Comparison of ENCODE assay signal across 22 cellular contexts in the genomic region with DNA sequence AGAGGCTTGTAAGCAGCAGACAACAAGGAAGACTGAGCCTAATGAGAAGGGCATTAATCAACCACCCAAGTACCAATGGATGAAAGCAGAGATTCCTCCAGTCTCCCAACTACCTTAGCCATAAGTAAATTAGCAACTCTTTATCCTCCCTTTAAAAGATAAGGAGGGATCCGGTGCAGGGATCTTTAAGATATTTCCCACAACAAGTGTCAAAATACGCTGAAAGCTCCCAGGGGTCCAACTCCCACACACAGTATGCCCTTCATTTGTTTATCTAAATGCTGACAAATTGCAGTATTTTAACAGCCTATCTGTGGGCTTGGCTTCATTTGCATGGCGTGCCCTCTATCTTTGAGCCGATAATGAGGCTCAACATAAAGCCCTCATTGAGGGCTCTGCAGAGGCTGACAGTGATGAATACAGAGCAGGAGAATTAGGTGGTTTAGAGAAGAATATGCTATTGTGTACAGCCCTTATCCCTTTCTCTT.
A peak's percentile ranks its signal among the peaks of the same experiment; 100 is the strongest.
DNase-seq lines count a peak whose midpoint lies in the region; ATAC-seq, FAIRE-seq and TF ChIP-seq lines count a peak whose summit lies in the region.
"Had no signal": no experiment of that assay in that cellular context is flagged by ENCODE, and none has a peak within 500 bp of the region (broad histone marks: within the 10 kb centered on the region; RNA-seq: fewer than 3 reads in every experiment).

No MANE protein-coding gene starts in this region.

- no peak for FAIRE-seq in GM19239 (lab: Jason Lieb, UNC)
- FAIRE-seq: frontal cortex, urothelium cell line had no signal

- no peak for ATAC-seq in GM21717 (IDR thresholded peaks at IDR 0.05; ENCODE audit: unreplicated experiment)
- ATAC-seq: activated CD8-positive, alpha-beta T cell treated with anti-CD3 and anti-CD28 coated beads for 36 hours; left lobe of liver; T-cell had no signal

- H3K4me3 Mint-ChIP-seq in CD14-positive monocyte = no peak overlapping the region
- H3K4me3 Mint-ChIP-seq: activated CD8-positive, alpha-beta T cell treated with anti-CD3 and anti-CD28 coated beads for 36 hours; activated naive CD8-positive, alpha-beta T cell; T-cell had no signal

- no peaks in the 10 kb centered on the region for H3K36me3 Mint-ChIP-seq in CD14-positive monocyte
- H3K36me3 Mint-ChIP-seq: activated naive CD8-positive, alpha-beta T cell; T-cell had no signal

- H3K9me3 Mint-ChIP-seq in CD14-positive monocyte = peaks cover 0 to 3% (median 0%) of the 10 kb centered on the region in 7 donors
- H3K9me3 Mint-ChIP-seq: activated CD8-positive, alpha-beta T cell treated with anti-CD3 and anti-CD28 coated beads for 36 hours had no signal

- H3K27me3 ChIP-seq in HUES48 (ENCODE audit: control insufficient read depth, insufficient read depth, low read length) = peaks cover 4% of the 10 kb centered on the region; the same call in 1 of the 2 replicates
- peaks cover 55% of the 10 kb centered on the region for H3K27me3 ChIP-seq in NT2/D1 (ENCODE audit: insufficient read depth, insufficient read length)
- H3K27me3 ChIP-seq: sigmoid colon, stomach had no signal

- H3K27me3 Mint-ChIP-seq in CD14-positive monocyte (ENCODE audit: low read depth in 3 of 3) = peaks cover 3 to 11% (median 9%) of the 10 kb centered on the region in 3 donors
- H3K27me3 Mint-ChIP-seq: activated CD8-positive, alpha-beta T cell treated with anti-CD3 and anti-CD28 coated beads for 36 hours had no signal

- peak overlapping the region; percentile 40 for H3K27ac ChIP-seq in HUES48 (ENCODE audit: low read depth, low read length)
- H3K27ac ChIP-seq: sigmoid colon, stomach had no signal

- intact Hi-C loops in CD14-positive monocyte (cut with micrococcal nuclease) = no loop called here

- DNase-seq in NT2/D1 (ENCODE audit: low read depth, low spot score) (peak; percentile 38), iPS-NIHi7 (ENCODE audit: extremely low spot score) (peak; percentile 33), retina (peak; percentile 69), GM19239 (ENCODE audit: insufficient read length, low spot score) (no peak), CD14-positive monocyte (ENCODE audit: low spot score) (no peak)
- DNase-seq: activated CD8-positive, alpha-beta T cell treated with anti-CD3 and anti-CD28 coated beads for 36 hours; activated T-cell treated with anti-CD3 and anti-CD28 coated beads, Interleukin-2, amount 50 U/mL, for 48 hours; COR-L47; EL; Karpas-422; NCI-H1105; NCI-H226; Right ventricle myocardium superior; sigmoid colon; stomach; T-cell had no signal

- H3K9me3 ChIP-seq in HUES48 (ENCODE audit: control insufficient read depth, insufficient read depth, low read length) = no peaks in the 10 kb centered on the region
- H3K9me3 ChIP-seq in NT2/D1 (ENCODE audit: insufficient read depth, low read length) = no peaks in the 10 kb centered on the region
- H3K9me3 ChIP-seq: sigmoid colon, stomach had no signal

- H3K4me1 ChIP-seq in HUES48 (ENCODE audit: control insufficient read depth, insufficient read depth, low read length) (peaks cover 21% of the 10 kb centered on the region), NT2/D1 (ENCODE audit: insufficient read depth, insufficient read length) (peaks cover 7% of the 10 kb centered on the region)
- H3K4me1 ChIP-seq: sigmoid colon, stomach had no signal

- no peak for TF ChIP-seq CTCF in CD14-positive monocyte (IDR thresholded peaks at IDR 0.05)

- H3K9ac ChIP-seq in HUES48 (ENCODE audit: low read depth, low read length) (no peak overlapping the region), NT2/D1 (ENCODE audit: insufficient read length, low read depth) (no peak overlapping the region)

- H3K36me3 ChIP-seq in HUES48 (ENCODE audit: control insufficient read depth, insufficient read depth, low read length) (no peaks in the 10 kb centered on the region), NT2/D1 (ENCODE audit: insufficient read depth, insufficient read length, low read length) (no peaks in the 10 kb centered on the region)
- H3K36me3 ChIP-seq: sigmoid colon, stomach had no signal

- H3K4me3 ChIP-seq in HUES48 (ENCODE audit: low read depth, low read length) = no peak overlapping the region
- H3K4me3 ChIP-seq in NT2/D1 (ENCODE audit: insufficient read length, low read depth) = no peak overlapping the region
- H3K4me3 ChIP-seq: sigmoid colon, stomach had no signal

- no peak overlapping the region for H3K27ac Mint-ChIP-seq in CD14-positive monocyte
- H3K27ac Mint-ChIP-seq: activated CD8-positive, alpha-beta T cell treated with anti-CD3 and anti-CD28 coated beads for 36 hours; activated naive CD8-positive, alpha-beta T cell; T-cell had no signal

- H3K4me1 Mint-ChIP-seq in CD14-positive monocyte = peaks cover 6% of the 10 kb centered on the region
- H3K4me1 Mint-ChIP-seq: T-cell had no signal

Comparison
In these comparisons a context has a peak if more than half of its experiments do, and no peak if none do; other contexts are left out.
1. DNase-seq: peak in NT2/D1 (single experiment), iPS-NIHi7 (single experiment) and retina (single experiment); none in GM19239 (single experiment) and CD14-positive monocyte (single experiment).